Comparison of ENCODE assay signal across 9 cellular contexts in genomic region chr1:152029144-152029936, GRCh38. TPM values are rescaled to one million over a fixed set of nuclear protein-coding genes. Genes with fewer than 3 reads are reported as not detected.
DNase-seq lines count a peak whose midpoint lies in the region; ATAC-seq, FAIRE-seq and TF ChIP-seq lines count a peak whose summit lies in the region.
"Had no signal": no experiment of that assay in that cellular context is flagged by ENCODE, and none has a peak within 500 bp of the region (broad histone marks: within the 10 kb centered on the region; RNA-seq: fewer than 3 reads in every experiment).

No MANE protein-coding gene starts in this region.

- H3K4me3 Mint-ChIP-seq in GM23338: no peak overlapping the region

- POLR2A ChIA-PET in A549 (lab: Yijun Ruan, JAX): no interaction called here

- no peak for FAIRE-seq in A549 (lab: Jason Lieb, UNC)

- CTCF ChIA-PET in A549 (lab: Yijun Ruan, JAX): interaction anchor here (0.7 to 2.4 kb wide), 10 partner anchors 9 to 96 kb away, joined by 3 to 10 read pairs (median 4); no protein-coding TSS in a partner anchor

- H3K4me1 Mint-ChIP-seq in GM23338: peaks cover 15% of the 10 kb centered on the region; the same call in 2 of the 3 replicates

- H3K79me2 ChIP-seq in GM23338 (replicated peaks; ENCODE audit: insufficient read depth): no peaks in the 10 kb centered on the region

- peaks cover 17% of the 10 kb centered on the region for H3K36me3 ChIP-seq in GM23338 (ENCODE audit: insufficient read depth)

- H4K20me1 ChIP-seq in GM23338 (replicated peaks; ENCODE audit: insufficient read depth): no peaks in the 10 kb centered on the region; the same call in 1 of the 2 replicates

- no peak for TF ChIP-seq EP300 in A549 (IDR thresholded peaks at IDR 0.05)

- TF ChIP-seq CTCF in A549 (IDR thresholded peaks at IDR 0.05) (no peak), GM23338 (conservative IDR thresholded peaks at IDR 0.05; ENCODE audit: low read depth in 2 of 2) (no peak)

- H3F3A ChIP-seq in GM23338 (replicated peaks; ENCODE audit: low read depth): no peaks in the 10 kb centered on the region

- peak overlapping the region; percentile 36 for H3K4me2 ChIP-seq in A549
- H3K4me2 ChIP-seq in GM23338: no peak overlapping the region

- peak; percentile 46 to 54; a peak in 4 of 6 replicates for ATAC-seq in A549
- ATAC-seq in GM23338: no peak
- peak; percentile 54 for ATAC-seq in esophagus mucosa

- 81% methylated on average over 8 of the region's 8 CpGs for WGBS in A549 (ENCODE audit: missing lambda C conversion rate)

- H3K27ac ChIP-seq in A549: peak overlapping the region; percentile 57 to 77
- no peak overlapping the region for H3K27ac ChIP-seq in GM23338 (ENCODE audit: low read depth)
- no peak overlapping the region for H3K27ac ChIP-seq in substantia nigra (ENCODE audit: low read depth, low read length, poor library complexity, severe bottlenecking)

- H2AFZ ChIP-seq in GM23338: 0 out of 2 replicates have a peak overlapping the region, but pooled peaks have one; percentile 69

- no peak for TF ChIP-seq POLR2A in A549 (IDR thresholded peaks at IDR 0.05; ENCODE audit: low read length)

- H3K4me3 ChIP-seq in A549: no peak overlapping the region
- no peak overlapping the region for H3K4me3 ChIP-seq in GM23338

- no peaks in the 10 kb centered on the region for H3K27me3 ChIP-seq in GM23338 (ENCODE audit: insufficient read depth)

- H3K9me3 ChIP-seq in A549: no peaks in the 10 kb centered on the region

- H3K27ac Mint-ChIP-seq in GM23338: peak overlapping the region; percentile 22

- H3K4me1 ChIP-seq in A549 (peaks cover 35% of the 10 kb centered on the region), GM23338 (ENCODE audit: insufficient read depth) (peaks cover 3% of the 10 kb centered on the region; the same call in 1 of the 2 replicates)

- no peak for TF ChIP-seq RAD21 in A549 (conservative IDR thresholded peaks at IDR 0.05 in 1 of 2, IDR thresholded peaks at IDR 0.05 in 1 of 2)

- DNase-seq in A549 (ENCODE audit: low read depth in 1 of 2, low spot score in 1 of 2) (no peak), GM23338 (ENCODE audit: low spot score) (no peak), SW480 (ENCODE audit: low spot score) (peak; percentile 99), substantia nigra (lab: John Stamatoyannopoulos, UW) (no peak), NCI-H82 treated with DMSO at 0.1 percent for 48 hours (lab: John Stamatoyannopoulos, UW; ENCODE audit: unreplicated experiment) (no peak), nucleus accumbens (lab: John Stamatoyannopoulos, UW) (no peak), HPDE6-E6E7 (ENCODE audit: extremely low spot score) (no peak)
- DNase-seq: NCI-H446 had no signal

- no peaks in the 10 kb centered on the region; the same call in 2 of the 3 replicates for H3K9me3 Mint-ChIP-seq in GM23338

- H3K36me3 Mint-ChIP-seq in GM23338 (ENCODE audit: low read depth): peaks cover 13% of the 10 kb centered on the region

- H3K27me3 Mint-ChIP-seq in GM23338 (ENCODE audit: insufficient read depth, low read depth, poor library complexity): peaks cover 1% of the 10 kb centered on the region

- H3K9me2 ChIP-seq in GM23338 (ENCODE audit: insufficient read depth): no peaks in the 10 kb centered on the region

TF ChIP-seq in A549, 52 proteins besides CTCF, POLR2A, EP300 and RAD21:
- no peak for TF ChIP-seq FOSL2 (IDR thresholded peaks at IDR 0.05)
- TF ChIP-seq FOSL2 (CRISPR knock-in tag; IDR thresholded peaks at IDR 0.05): 0 out of 2 replicates have a peak, but pooled peaks have one; percentile 24
- TF ChIP-seq HOXA7 (CRISPR knock-in tag; IDR thresholded peaks at IDR 0.05): peak; percentile 48
- TF ChIP-seq CEBPB (IDR thresholded peaks at IDR 0.05): peak in 1 of 2 experiments; percentile 69; a peak in 2 of 4 replicates
- no peak for TF ChIP-seq RARB (CRISPR knock-in tag; IDR thresholded peaks at IDR 0.05)

TF ChIP-seq in GM23338, 12 proteins besides CTCF, POLR2A, EP300 and RAD21:
- TF ChIP-seq, protein P1, sequence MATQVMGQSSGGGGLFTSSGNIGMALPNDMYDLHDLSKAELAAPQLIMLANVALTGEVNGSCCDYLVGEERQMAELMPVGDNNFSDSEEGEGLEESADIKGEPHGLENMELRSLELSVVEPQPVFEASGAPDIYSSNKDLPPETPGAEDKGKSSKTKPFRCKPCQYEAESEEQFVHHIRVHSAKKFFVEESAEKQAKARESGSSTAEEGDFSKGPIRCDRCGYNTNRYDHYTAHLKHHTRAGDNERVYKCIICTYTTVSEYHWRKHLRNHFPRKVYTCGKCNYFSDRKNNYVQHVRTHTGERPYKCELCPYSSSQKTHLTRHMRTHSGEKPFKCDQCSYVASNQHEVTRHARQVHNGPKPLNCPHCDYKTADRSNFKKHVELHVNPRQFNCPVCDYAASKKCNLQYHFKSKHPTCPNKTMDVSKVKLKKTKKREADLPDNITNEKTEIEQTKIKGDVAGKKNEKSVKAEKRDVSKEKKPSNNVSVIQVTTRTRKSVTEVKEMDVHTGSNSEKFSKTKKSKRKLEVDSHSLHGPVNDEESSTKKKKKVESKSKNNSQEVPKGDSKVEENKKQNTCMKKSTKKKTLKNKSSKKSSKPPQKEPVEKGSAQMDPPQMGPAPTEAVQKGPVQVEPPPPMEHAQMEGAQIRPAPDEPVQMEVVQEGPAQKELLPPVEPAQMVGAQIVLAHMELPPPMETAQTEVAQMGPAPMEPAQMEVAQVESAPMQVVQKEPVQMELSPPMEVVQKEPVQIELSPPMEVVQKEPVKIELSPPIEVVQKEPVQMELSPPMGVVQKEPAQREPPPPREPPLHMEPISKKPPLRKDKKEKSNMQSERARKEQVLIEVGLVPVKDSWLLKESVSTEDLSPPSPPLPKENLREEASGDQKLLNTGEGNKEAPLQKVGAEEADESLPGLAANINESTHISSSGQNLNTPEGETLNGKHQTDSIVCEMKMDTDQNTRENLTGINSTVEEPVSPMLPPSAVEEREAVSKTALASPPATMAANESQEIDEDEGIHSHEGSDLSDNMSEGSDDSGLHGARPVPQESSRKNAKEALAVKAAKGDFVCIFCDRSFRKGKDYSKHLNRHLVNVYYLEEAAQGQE (IDR thresholded peaks at IDR 0.05; ENCODE audit: unreplicated experiment): no peak
- TF ChIP-seq ZNF331 (CRISPR knock-in tag; IDR thresholded peaks at IDR 0.05; ENCODE audit: low read depth): no peak
- TF ChIP-seq ZNF114 (CRISPR knock-in tag; IDR thresholded peaks at IDR 0.05): no peak
TF ChIP-seq in GM23338: peak in this region for 0.

RNA-seq across cellular contexts. Expression of gene S100A11, which starts 7.5 kb away (rescaled TPM):
- polyA plus RNA-seq in A549 (2011; rRNA removed) (671 and 1,155 TPM in 2 replicates), A549 (2017; fragmentation: RNase III; extraction: RNeasy Plus Mini Kit Qiagen cat#74134 plus additional on column Dnase treatment) (1,442 to 1,531 TPM (median 1,500 TPM) in 3 replicates), GM23338 (2016; fragmentation: Nextera tagmentation; extraction: Ambion mirVana) (596 and 668 TPM in 2 replicates)
- polyA plus RNA-seq in A549 (2012; cell fraction: cytosol; rRNA removed): 1,193 and 1,223 TPM in 2 replicates
- polyA plus RNA-seq in A549 (2012; cell fraction: nucleus; rRNA removed): 334 and 440 TPM in 2 replicates
- 584 and 703 TPM in 2 replicates for polyA minus RNA-seq in A549 (2011; rRNA and poly(A)+ RNA removed)
- total RNA-seq in GM23338 (2014; rRNA removed; shearing (Covaris generic)): 73.1 and 78.6 TPM in 2 replicates
- 2,220 TPM for total RNA-seq in esophagus mucosa

RNA-seq across cellular contexts. Expression of gene S100A10, which starts 35.7 kb away (rescaled TPM):
- polyA plus RNA-seq in A549 (2011; rRNA removed) (505 and 515 TPM in 2 replicates), A549 (2017; fragmentation: RNase III; extraction: RNeasy Plus Mini Kit Qiagen cat#74134 plus additional on column Dnase treatment) (2,059 to 2,476 TPM (median 2,077 TPM) in 3 replicates), GM23338 (2016; fragmentation: Nextera tagmentation; extraction: Ambion mirVana) (634 and 677 TPM in 2 replicates)
- polyA plus RNA-seq in A549 (2012; cell fraction: cytosol; rRNA removed): 323 and 344 TPM in 2 replicates
- polyA plus RNA-seq in A549 (2012; cell fraction: nucleus; rRNA removed): 72.0 and 86.0 TPM in 2 replicates
- 228 and 259 TPM in 2 replicates for polyA minus RNA-seq in A549 (2011; rRNA and poly(A)+ RNA removed)
- 25.6 and 35.9 TPM in 2 replicates for total RNA-seq in GM23338 (2014; rRNA removed; shearing (Covaris generic))
- total RNA-seq in esophagus mucosa: 1,355 TPM

RNA-seq across cellular contexts. Expression of gene TCHHL1, which starts 59.5 kb away (rescaled TPM):
- polyA plus RNA-seq in A549 (2011; rRNA removed) (not detected in 2 replicates), A549 (2017; fragmentation: RNase III; extraction: RNeasy Plus Mini Kit Qiagen cat#74134 plus additional on column Dnase treatment) (not detected in 3 replicates), GM23338 (2016; fragmentation: Nextera tagmentation; extraction: Ambion mirVana) (not detected in 2 replicates)
- polyA plus RNA-seq in A549 (2012; cell fraction: cytosol; rRNA removed): not detected in 2 replicates
- polyA plus RNA-seq in A549 (2012; cell fraction: nucleus; rRNA removed): not detected in 2 replicates
- not detected in 2 replicates for polyA minus RNA-seq in A549 (2011; rRNA and poly(A)+ RNA removed)
- not detected in 2 replicates for total RNA-seq in GM23338 (2014; rRNA removed; shearing (Covaris generic))
- not detected for total RNA-seq in esophagus mucosa

Comparison
In these comparisons a context has a peak if more than half of its experiments do, and no peak if none do; other contexts are left out.
1. H3K27ac ChIP-seq: peak in A549 (2 of 2); none in GM23338 (single experiment) and substantia nigra (single experiment).
2. RNA of gene S100A11, which starts 7.5 kb away (total RNA-seq): 2,220 TPM in esophagus mucosa (single experiment); 73.1 to 78.6 TPM in GM23338; every median in the first group is over 10 times any median in the second.
3. RNA of gene S100A10, which starts 35.7 kb away (total RNA-seq): 1,355 TPM in esophagus mucosa (single experiment); 25.6 to 35.9 TPM in GM23338; every median in the first group is over 10 times any median in the second.